ENCODE assay signal across 1 cellular context in the genomic region with DNA sequence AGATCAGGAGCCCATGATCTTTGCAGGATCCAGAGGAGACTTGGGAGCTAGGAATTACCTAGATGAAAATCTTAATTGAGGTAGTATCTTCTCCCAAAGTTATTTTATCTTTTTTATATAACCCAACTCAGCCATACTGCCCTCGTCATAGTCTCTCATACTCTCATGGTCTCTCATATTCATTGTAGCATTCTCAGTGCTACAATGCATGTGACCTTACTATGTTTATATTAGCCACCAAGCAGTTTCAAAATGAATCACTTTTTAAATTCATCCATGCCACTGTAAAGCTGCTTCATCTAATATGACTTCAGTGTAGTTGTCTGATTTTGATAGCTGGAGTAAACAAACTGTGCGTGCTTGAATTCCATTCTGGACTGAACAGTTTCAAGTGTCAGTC.
A peak's percentile ranks its signal among the peaks of the same experiment; 100 is the strongest.
TF ChIP-seq lines count a peak whose summit lies in the region.

No MANE protein-coding gene starts in this region.

TF ChIP-seq in GM12878, 131 proteins besides CTCF, POLR2A, EP300 and RAD21 (continued from another document):
- TF ChIP-seq ZNF592 (IDR thresholded peaks at IDR 0.05) (no peak), PML (IDR thresholded peaks at IDR 0.05; ENCODE audit: low read length) (no peak), POLR2AphosphoS5 (IDR thresholded peaks at IDR 0.05; ENCODE audit: low read length) (no peak), JUND (IDR thresholded peaks at IDR 0.05; ENCODE audit: low read depth, low read length) (0 out of 2 replicates have a peak, but pooled peaks have one; percentile 7), ZBED1 (IDR thresholded peaks at IDR 0.05; ENCODE audit: borderline replicate concordance) (no peak), FOXK2 (IDR thresholded peaks at IDR 0.05) (no peak), RELB (IDR thresholded peaks at IDR 0.05; ENCODE audit: low read depth) (no peak), YBX1 (IDR thresholded peaks at IDR 0.05) (no peak), NR2C1 (IDR thresholded peaks at IDR 0.05) (no peak), TCF3 (IDR thresholded peaks at IDR 0.05; ENCODE audit: borderline replicate concordance, insufficient read depth, low read depth, low read length) (no peak), RBBP5 (conservative IDR thresholded peaks at IDR 0.05) (no peak), NBN (IDR thresholded peaks at IDR 0.05) (no peak), BHLHE40 (IDR thresholded peaks at IDR 0.05; ENCODE audit: borderline replicate concordance in 1 of 2, low read depth in 2 of 2, low read length in 1 of 2) (peak in 1 of 2 experiments; percentile 39; a peak in 1 of 4 replicates), ATF2 (IDR thresholded peaks at IDR 0.05; ENCODE audit: low read length) (no peak), RELA (IDR thresholded peaks at IDR 0.05; ENCODE audit: borderline replicate concordance, partially characterized antibody) (no peak), MXI1 (IDR thresholded peaks at IDR 0.05; ENCODE audit: low read depth, low read length) (no peak), JUNB (IDR thresholded peaks at IDR 0.05) (peak; percentile 48), PAX8 (IDR thresholded peaks at IDR 0.05) (no peak), CBX3 (IDR thresholded peaks at IDR 0.05; ENCODE audit: borderline replicate concordance, low read depth) (no peak)
TF ChIP-seq in GM12878: peak in this region for 3.
